Comparison of ENCODE assay signal across 1 cellular context in genomic region chr3:100634493-100635272, GRCh38.
TF ChIP-seq lines count a peak whose summit lies in the region.

No MANE protein-coding gene starts in this region.

TF ChIP-seq in H1, 55 proteins besides CTCF, POLR2A, EP300 and RAD21:
- TF ChIP-seq ATF2 (IDR thresholded peaks at IDR 0.05; ENCODE audit: low read length) (no peak), MAX (IDR thresholded peaks at IDR 0.05) (no peak), SP4 (IDR thresholded peaks at IDR 0.05; ENCODE audit: low read length) (no peak), CEBPB (IDR thresholded peaks at IDR 0.05; ENCODE audit: low read depth, low read length) (no peak), YY1 (IDR thresholded peaks at IDR 0.05; ENCODE audit: low read depth, low read length) (no peak), CREB1 (IDR thresholded peaks at IDR 0.05) (no peak), RXRA (IDR thresholded peaks at IDR 0.05; ENCODE audit: insufficient read depth, low read depth, low read length) (no peak), GTF2F1 (IDR thresholded peaks at IDR 0.05; ENCODE audit: borderline replicate concordance, low read depth, low read length) (no peak), MAFK (IDR thresholded peaks at IDR 0.05; ENCODE audit: low read depth, low read length) (no peak), HDAC6 (IDR thresholded peaks at IDR 0.05; ENCODE audit: low read depth, low read length) (no peak), TAF7 (optimal IDR thresholded peaks at IDR 0.05; ENCODE audit: borderline replicate concordance, low read depth, low read length) (no peak), POU5F1 (IDR thresholded peaks at IDR 0.05; ENCODE audit: low read depth, low read length) (no peak), TCF12 (IDR thresholded peaks at IDR 0.05; ENCODE audit: low read depth, low read length) (no peak), SP1 (IDR thresholded peaks at IDR 0.05; ENCODE audit: low read depth, low read length) (no peak)
